Comparison of ENCODE assay signal across 1 cellular context in genomic region chr9:78294290-78295176, GRCh38.
TF ChIP-seq lines count a peak whose summit lies in the region.

No MANE protein-coding gene starts in this region.

TF ChIP-seq in GM23338, 12 proteins besides CTCF, POLR2A, EP300 and RAD21 (continued from another document):
- no peak for TF ChIP-seq REST (IDR thresholded peaks at IDR 0.05; ENCODE audit: unreplicated experiment)
- TF ChIP-seq STAT1 (IDR thresholded peaks at IDR 0.05; ENCODE audit: unreplicated experiment) = no peak
- no peak for TF ChIP-seq NANOG (IDR thresholded peaks at IDR 0.05; ENCODE audit: borderline replicate concordance)
- no peak for TF ChIP-seq CREB1 (CRISPR knock-in tag; IDR thresholded peaks at IDR 0.05; ENCODE audit: low read depth)
